ENCODE assay signal across 13 cellular contexts in the genomic region with DNA sequence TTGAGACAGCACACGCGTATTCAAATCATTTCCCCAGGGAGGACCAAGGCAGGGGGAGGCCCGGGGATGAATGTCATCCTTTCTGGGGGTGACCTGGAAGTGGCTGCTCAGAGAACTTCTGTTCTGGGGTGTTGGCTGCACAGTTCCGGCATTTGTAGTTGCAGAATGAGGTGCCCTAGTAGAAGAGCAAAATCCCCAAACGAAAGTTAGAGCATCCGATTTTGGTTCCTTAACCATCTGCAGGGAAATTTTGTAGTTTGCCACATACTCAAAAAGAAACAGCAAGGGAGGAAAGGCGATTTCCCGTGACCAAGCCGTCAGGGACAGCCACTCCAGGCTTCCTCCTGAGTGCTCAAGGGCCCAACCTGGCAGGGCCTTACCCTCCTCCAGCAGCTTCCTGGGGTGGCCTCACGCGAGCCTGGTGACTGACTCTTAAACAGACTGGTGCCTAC. TPM values are rescaled to one million over a fixed set of nuclear protein-coding genes. Genes with fewer than 3 reads are reported as not detected.
DNase-seq lines count a peak whose midpoint lies in the region; ATAC-seq and TF ChIP-seq lines count a peak whose summit lies in the region.
"Had no signal": no experiment of that assay in that cellular context is flagged by ENCODE, and none has a peak within 500 bp of the region (broad histone marks: within the 10 kb centered on the region; RNA-seq: fewer than 3 reads in every experiment).

No MANE protein-coding gene starts in this region.

- CTCF ChIA-PET in PC-9 (lab: Charles Lee) = no interaction called here

- H3K4me3 ChIP-seq in neuronal stem cell (ENCODE audit: low read length in 2 of 2) (no peak overlapping the region), testis (no peak overlapping the region), PC-9 (no peak overlapping the region)

- no peak overlapping the region for H2BK5ac ChIP-seq in neuronal stem cell (ENCODE audit: low read length)

- no peak overlapping the region for H2AFZ ChIP-seq in neuronal stem cell (ENCODE audit: low read length)
- H2AFZ ChIP-seq in PC-9 = no peak overlapping the region

- peaks cover 0 to 2% of the 10 kb centered on the region in 2 donors for H3K9me3 ChIP-seq in neuronal stem cell (replicated peaks in 1 of 2; ENCODE audit: control insufficient read depth in 2 of 2, insufficient read depth in 1 of 2, low read depth in 1 of 2, low read length in 2 of 2)
- H3K9me3 ChIP-seq in testis = no peaks in the 10 kb centered on the region
- H3K9me3 ChIP-seq in PC-9 (ENCODE audit: insufficient read depth, low read depth) = no peaks in the 10 kb centered on the region

- no peaks in the 10 kb centered on the region for H3K79me1 ChIP-seq in neuronal stem cell (ENCODE audit: low read depth, low read length)

- H3K27ac ChIP-seq in neuronal stem cell (replicated peaks; ENCODE audit: low read length) (no peak overlapping the region), testis (no peak overlapping the region), PC-9 (no peak overlapping the region)

- H3K14ac ChIP-seq in neuronal stem cell (ENCODE audit: low read length) = no peak overlapping the region

- peak overlapping the region; percentile 35 for H3K18ac ChIP-seq in neuronal stem cell (ENCODE audit: low read length)

- no peak overlapping the region for H3K23ac ChIP-seq in neuronal stem cell (ENCODE audit: low read depth, low read length, poor library complexity)

- POLR2A ChIA-PET in PC-9 (lab: Charles Lee; ENCODE audit: unreplicated experiment) = no interaction called here

- H3K27me3 ChIP-seq in neuronal stem cell (ENCODE audit: control insufficient read depth in 3 of 3, insufficient read depth in 3 of 3, low read depth in 1 of 3, low read length in 3 of 3) (peaks cover 0 to 7% (median 0%) of the 10 kb centered on the region in 3 experiments), testis (no peaks in the 10 kb centered on the region), PC-9 (ENCODE audit: insufficient read depth, low read depth) (peaks cover 10% of the 10 kb centered on the region)

- TF ChIP-seq CTCF in testis (IDR thresholded peaks at IDR 0.05) = no peak
- TF ChIP-seq CTCF in PC-9 (conservative IDR thresholded peaks at IDR 0.05) = no peak

- H4K8ac ChIP-seq in neuronal stem cell (ENCODE audit: low read depth, low read length) = no peak overlapping the region

- H3K4me2 ChIP-seq in neuronal stem cell (ENCODE audit: insufficient read depth, low read length, poor library complexity, severe bottlenecking) (no peak overlapping the region), PC-9 (no peak overlapping the region)

- BruUV-seq in PC-9 (replicated peaks; lab: Mats Ljungman, UMichigan) = no TSS peak

- H3K4ac ChIP-seq in neuronal stem cell (ENCODE audit: low read length) = no peak overlapping the region

- ATAC-seq in GM18867 (IDR thresholded peaks at IDR 0.05; ENCODE audit: unreplicated experiment) (peak; percentile 47), GM21390 (IDR thresholded peaks at IDR 0.05; ENCODE audit: unreplicated experiment) (peak; percentile 59), HG03066 (IDR thresholded peaks at IDR 0.05; ENCODE audit: low read depth, unreplicated experiment) (peak; percentile 56), left cardiac atrium (no peak)
- ATAC-seq: activated CD8-positive, alpha-beta memory T cell treated with anti-CD3 and anti-CD28 coated beads, Interleukin-2, amount 10 ng/mL, durations not matched to agents 7 days and 5 days; HCT116 had no signal

- H2BK120ac ChIP-seq in neuronal stem cell (ENCODE audit: low read depth, low read length) = peak overlapping the region; percentile 72

- WGBS in neuronal stem cell (ENCODE audit: extremely low coverage in 2 of 2, insufficient read length in 2 of 2, insufficient replicate concordance in 1 of 2), 2 donors = no CpG with 5 or more reads among the region's 11 CpGs
- WGBS in testis, 2 donors = 68 to 77% methylated on average over 11 of the region's 11 CpGs

- TF ChIP-seq POLR2A in testis (IDR thresholded peaks at IDR 0.05) = no peak

- no peaks in the 10 kb centered on the region for H3K79me2 ChIP-seq in PC-9 (ENCODE audit: low read depth)

- H3K9ac ChIP-seq in neuronal stem cell (ENCODE audit: low read depth, low read length, poor library complexity) = no peak overlapping the region

- H4K91ac ChIP-seq in neuronal stem cell (ENCODE audit: low read depth, low read length, poor library complexity) = no peak overlapping the region

- DNase-seq in neuronal stem cell (ENCODE audit: low spot score) (no peak), testis (no peak), PC-9 (no peak), left cardiac atrium (no peak), NCI-H345 (lab: John Stamatoyannopoulos, UW) (no peak)
- DNase-seq: activated CD8-positive, alpha-beta memory T cell treated with anti-CD3 and anti-CD28 coated beads, Interleukin-2, amount 10 ng/mL, durations not matched to agents 7 days and 5 days; DMS153; NCI-H524 treated with DMSO at 0.1 percent for 48 hours; stimulated activated CD4-positive, alpha-beta T cell treated with anti-CD3 and anti-CD28 coated beads, Interleukin-4, amount 100 ng/mL, for 1 hour had no signal

- H3K36me3 ChIP-seq in neuronal stem cell (replicated peaks in 1 of 2; ENCODE audit: control insufficient read depth in 2 of 2, insufficient read depth in 2 of 2, low read length in 2 of 2) (no peaks in the 10 kb centered on the region), testis (ENCODE audit: low read depth, missing control alignments) (no peaks in the 10 kb centered on the region), PC-9 (ENCODE audit: low read depth) (no peaks in the 10 kb centered on the region)

- H4K20me1 ChIP-seq in PC-9 (ENCODE audit: insufficient read depth) = no peaks in the 10 kb centered on the region

- H2BK12ac ChIP-seq in neuronal stem cell (ENCODE audit: low read length) = no peak overlapping the region

- no peaks in the 10 kb centered on the region for H3F3A ChIP-seq in PC-9 (ENCODE audit: insufficient read depth, low read depth)

- H2AK5ac ChIP-seq in neuronal stem cell (ENCODE audit: low read depth, low read length) = peak overlapping the region; percentile 83

- intact Hi-C loops in testis (cut with DNase I; ENCODE audit: low total_unique reads) (no loop called here), PC-9 (cut with micrococcal nuclease; ENCODE audit: unreplicated experiment) (no loop called here), left cardiac atrium (cut with DNase I) (no loop called here)

- no peaks in the 10 kb centered on the region for H3K9me2 ChIP-seq in PC-9 (ENCODE audit: insufficient read depth)

- H2BK15ac ChIP-seq in neuronal stem cell (ENCODE audit: low read length) = no peak overlapping the region

- H3K4me1 ChIP-seq in neuronal stem cell (ENCODE audit: control insufficient read depth in 2 of 2, insufficient read depth in 1 of 2, low read depth in 1 of 2, low read length in 2 of 2) (peaks cover 8% of the 10 kb centered on the region in 2 donors), testis (no peaks in the 10 kb centered on the region), PC-9 (replicated peaks; ENCODE audit: insufficient read depth) (no peaks in the 10 kb centered on the region)

RNA-seq across cellular contexts. Expression of gene TRAF3, which starts 13.0 kb away (rescaled TPM):
- 16.4 TPM for polyA plus RNA-seq in neuronal stem cell (2013, experiment 1 of 2)
- 16.2 TPM for polyA plus RNA-seq in neuronal stem cell (2013, experiment 2 of 2)
- 10 to 100 TPM; 38.2 to 38.8 TPM for total RNA-seq in testis
- 24.3 TPM for polyA plus RNA-seq in testis (ENCODE audit: insufficient read depth, low read depth, low replicate concordance)
- 38.6 and 41.3 TPM in 2 replicates for total RNA-seq in PC-9 (2021)
- total RNA-seq in left cardiac atrium = 10 to 100 TPM; 12.2 to 15.7 TPM

Comparison
In these comparisons a context has a peak if more than half of its experiments do, and no peak if none do; other contexts are left out.
1. ATAC-seq: peak in GM18867 (single experiment), GM21390 (single experiment) and HG03066 (single experiment); none in left cardiac atrium (0 of 2).